ENCODE assay signal across 12 cellular contexts in genomic region chr3:159185443-159186050, GRCh38.
A peak's percentile ranks its signal among the peaks of the same experiment; 100 is the strongest.
DNase-seq lines count a peak whose midpoint lies in the region; ATAC-seq lines count a peak whose summit lies in the region.
"Had no signal": no experiment of that assay in that cellular context is flagged by ENCODE, and none has a peak within 500 bp of the region (broad histone marks: within the 10 kb centered on the region; RNA-seq: fewer than 3 reads in every experiment).

No MANE protein-coding gene starts in this region.

- no peaks in the 10 kb centered on the region for H3K36me3 Mint-ChIP-seq in activated naive CD4-positive, alpha-beta T cell treated with anti-CD3 and anti-CD28 coated beads, Interleukin-2, amount 50 U/mL, for 72 hours
- H3K36me3 Mint-ChIP-seq: activated naive CD4-positive, alpha-beta T cell treated with anti-CD3 and anti-CD28 coated beads, Interleukin-2, amount 50 U/mL, for 24 hours had no signal

- no peak overlapping the region for H3K27ac Mint-ChIP-seq in activated naive CD4-positive, alpha-beta T cell treated with anti-CD3 and anti-CD28 coated beads, Interleukin-2, amount 50 U/mL, for 72 hours
- H3K27ac Mint-ChIP-seq: activated naive CD4-positive, alpha-beta T cell treated with anti-CD3 and anti-CD28 coated beads, Interleukin-2, amount 50 U/mL, for 24 hours; endodermal cell had no signal

- DNase-seq in midbrain (lab: John Stamatoyannopoulos, UW) (peak; percentile 29), GDM1 (lab: John Stamatoyannopoulos, UW) (no peak), NCI-H2081 treated with DMSO at 0.1 percent for 48 hours (lab: John Stamatoyannopoulos, UW) (no peak)
- DNase-seq in NK-92 treated with Interleukin-12 subunit alpha and Interleukin-12 subunit beta, amount 100 ng/mL, for 24 hours (lab: John Stamatoyannopoulos, UW) = no peak
- no peak for DNase-seq in activated naive CD4-positive, alpha-beta T cell treated with anti-CD3 and anti-CD28 coated beads, Interleukin-2, amount 50 U/mL, for 72 hours (ENCODE audit: low spot score in 2 of 2)
- DNase-seq: endodermal cell, NCI-H526 had no signal

- peaks cover 0 to 14% of the 10 kb centered on the region in 2 donors for H3K9me3 Mint-ChIP-seq in activated naive CD4-positive, alpha-beta T cell treated with anti-CD3 and anti-CD28 coated beads, Interleukin-2, amount 50 U/mL, for 72 hours
- H3K9me3 Mint-ChIP-seq: activated naive CD4-positive, alpha-beta T cell treated with anti-CD3 and anti-CD28 coated beads, Interleukin-2, amount 50 U/mL, for 24 hours; endodermal cell had no signal

- ATAC-seq in GM18907 (IDR thresholded peaks at IDR 0.05; ENCODE audit: unreplicated experiment) (peak; percentile 70), HG02571 (IDR thresholded peaks at IDR 0.05; ENCODE audit: unreplicated experiment) (peak; percentile 53), HG03460 (IDR thresholded peaks at IDR 0.05; ENCODE audit: unreplicated experiment) (peak; percentile 69)
- ATAC-seq in activated naive CD4-positive, alpha-beta T cell treated with anti-CD3 and anti-CD28 coated beads, Interleukin-2, amount 50 U/mL, for 72 hours = no peak
- ATAC-seq: HepG2 had no signal

Comparison
In these comparisons a context has a peak if more than half of its experiments do, and no peak if none do; other contexts are left out.
1. ATAC-seq: peak in GM18907 (single experiment), HG02571 (single experiment) and HG03460 (single experiment); none in activated naive CD4-positive, alpha-beta T cell treated with anti-CD3 and anti-CD28 coated beads, Interleukin-2, amount 50 U/mL, for 72 hours (0 of 2).